21 cellular contexts compared by ENCODE assay signal in genomic region chr2:68235090-68235489, GRCh38.
"Had no signal": no experiment of that assay in that cellular context is flagged by ENCODE, and none has a peak within 500 bp of the region (broad histone marks: within the 10 kb centered on the region; RNA-seq: fewer than 3 reads in every experiment).

No MANE protein-coding gene starts in this region.

- DNase-seq: activated CD4-positive, alpha-beta T cell treated with anti-CD3 and anti-CD28 coated beads for 36 hours; activated CD4-positive, CD25-positive, alpha-beta regulatory T cell; activated CD8-positive, alpha-beta memory T cell treated with anti-CD3 and anti-CD28 coated beads, Interleukin-2, amount 10 ng/mL, durations not matched to agents 7 days and 5 days; activated CD8-positive, alpha-beta T cell treated with anti-CD3 and anti-CD28 coated beads, Interleukin-2, amount 10 ng/mL, durations not matched to agents 7 days and 5 days; activated T-cell treated with anti-CD3 and anti-CD28 coated beads, Interleukin-2, amount 50 U/mL, for 48 hours; anterior cingulate cortex; colonic mucosa; dorsolateral prefrontal cortex; effector memory CD4-positive, alpha-beta T cell; midbrain; naive thymus-derived CD4-positive, alpha-beta T cell; occipital lobe; stimulated activated CD4-positive, alpha-beta T cell treated with anti-CD3 and anti-CD28 coated beads, Interleukin-1b, Interleukin-23, amount 100 ng/mL, for 48 hours; stimulated activated CD4-positive, alpha-beta T cell treated with anti-CD3 and anti-CD28 coated beads, Interleukin-4, amount 100 ng/mL, for 4 hours; stimulated activated CD8-positive, alpha-beta memory T cell treated with anti-CD3 and anti-CD28 coated beads, Interleukin-4, amount 100 ng/mL, for 48 hours had no signal

- H3K9me3 Mint-ChIP-seq: activated naive CD4-positive, alpha-beta T cell treated with anti-CD3 and anti-CD28 coated beads, Interleukin-2, amount 50 U/mL, for 24 hours; activated T-helper 2 cell treated with anti-CD3 and anti-CD28 coated beads, Interferon-gamma antibody, Interleukin-2, Interleukin-4, amounts not matched to agents 10 μg/mL and 5 μg/mL and 100 μg/mL, durations not matched to agents 14 hours and 24 hours and 36 hours; naive thymus-derived CD4-positive, alpha-beta T cell; neural progenitor cell; stimulated activated memory B cell treated with anti-CD40 and anti-IgM and Interleukin-4, amounts not matched to agents 10 μg/mL and 1 μg/mL and 100 μg/mL, for 72 hours had no signal

- H3K9me3 ChIP-seq: colonic mucosa, right atrium auricular region, tibial nerve had no signal

- ATAC-seq: activated CD4-positive, alpha-beta T cell treated with anti-CD3 and anti-CD28 coated beads for 36 hours; activated CD8-positive, alpha-beta memory T cell treated with anti-CD3 and anti-CD28 coated beads, Interleukin-2, amount 10 ng/mL, durations not matched to agents 7 days and 5 days; activated CD8-positive, alpha-beta T cell treated with anti-CD3 and anti-CD28 coated beads, Interleukin-2, amount 10 ng/mL, durations not matched to agents 7 days and 5 days; naive thymus-derived CD4-positive, alpha-beta T cell; stimulated activated memory B cell treated with anti-CD40 and anti-IgM and Interleukin-4, amounts not matched to agents 10 μg/mL and 1 μg/mL and 100 μg/mL, for 72 hours had no signal

- H3K27me3 Mint-ChIP-seq: activated CD4-positive, alpha-beta T cell treated with anti-CD3 and anti-CD28 coated beads for 36 hours; activated CD8-positive, alpha-beta memory T cell treated with anti-CD3 and anti-CD28 coated beads, Interleukin-2, amount 10 ng/mL, durations not matched to agents 7 days and 5 days; activated naive CD4-positive, alpha-beta T cell treated with anti-CD3 and anti-CD28 coated beads, Interleukin-2, amount 50 U/mL, for 24 hours; naive thymus-derived CD4-positive, alpha-beta T cell; stimulated activated memory B cell treated with anti-CD40 and anti-IgM and Interleukin-4, amounts not matched to agents 10 μg/mL and 1 μg/mL and 100 μg/mL, for 72 hours had no signal

- H3K27ac Mint-ChIP-seq: activated CD4-positive, alpha-beta T cell treated with anti-CD3 and anti-CD28 coated beads for 36 hours; activated CD8-positive, alpha-beta memory T cell treated with anti-CD3 and anti-CD28 coated beads, Interleukin-2, amount 10 ng/mL, durations not matched to agents 7 days and 5 days; activated CD8-positive, alpha-beta T cell treated with anti-CD3 and anti-CD28 coated beads, Interleukin-2, amount 10 ng/mL, durations not matched to agents 7 days and 5 days; activated T-helper 2 cell treated with anti-CD3 and anti-CD28 coated beads, Interferon-gamma antibody, Interleukin-2, Interleukin-4, amounts not matched to agents 10 μg/mL and 5 μg/mL and 100 μg/mL, durations not matched to agents 14 hours and 24 hours and 36 hours; neural progenitor cell; stimulated activated memory B cell treated with anti-CD40 and anti-IgM and Interleukin-4, amounts not matched to agents 10 μg/mL and 1 μg/mL and 100 μg/mL, for 72 hours had no signal

- H3K4me3 Mint-ChIP-seq: activated CD4-positive, alpha-beta T cell treated with anti-CD3 and anti-CD28 coated beads for 36 hours; activated CD8-positive, alpha-beta memory T cell treated with anti-CD3 and anti-CD28 coated beads, Interleukin-2, amount 10 ng/mL, durations not matched to agents 7 days and 5 days; activated CD8-positive, alpha-beta T cell treated with anti-CD3 and anti-CD28 coated beads, Interleukin-2, amount 10 ng/mL, durations not matched to agents 7 days and 5 days; neural progenitor cell; stimulated activated memory B cell treated with anti-CD40 and anti-IgM and Interleukin-4, amounts not matched to agents 10 μg/mL and 1 μg/mL and 100 μg/mL, for 72 hours had no signal
